ENCODE assay signal across 30 cellular contexts in genomic region chr1:40072142-40072541, GRCh38. TPM values are rescaled to one million over a fixed set of nuclear protein-coding genes. Genes with fewer than 3 reads are reported as not detected.
A peak's percentile ranks its signal among the peaks of the same experiment; 100 is the strongest.
DNase-seq lines count a peak whose midpoint lies in the region; ATAC-seq and TF ChIP-seq lines count a peak whose summit lies in the region.
"Had no signal": no experiment of that assay in that cellular context is flagged by ENCODE, and none has a peak within 500 bp of the region (broad histone marks: within the 10 kb centered on the region; RNA-seq: fewer than 3 reads in every experiment).

No MANE protein-coding gene starts in this region.

- peaks cover 66% of the 10 kb centered on the region for H3K36me3 Mint-ChIP-seq in activated CD4-positive, alpha-beta T cell treated with anti-CD3 and anti-CD28 coated beads, Interleukin-2, amount 10 ng/mL, durations not matched to agents 24 days and 14 days (ENCODE audit: low read depth)
- peaks cover 0 to 83% (median 22%) of the 10 kb centered on the region in 3 donors for H3K36me3 Mint-ChIP-seq in CD8-positive, alpha-beta memory T cell
- peaks cover 68% of the 10 kb centered on the region for H3K36me3 Mint-ChIP-seq in activated CD8-positive, alpha-beta T cell treated with anti-CD3 and anti-CD28 coated beads, Interleukin-2, amount 10 ng/mL, durations not matched to agents 7 days and 5 days (ENCODE audit: low read depth)
- H3K36me3 Mint-ChIP-seq in endothelial cell (ENCODE audit: low read depth, unreplicated experiment): peaks cover 44% of the 10 kb centered on the region
- H3K36me3 Mint-ChIP-seq in osteocyte (ENCODE audit: unreplicated experiment): peaks cover 51% of the 10 kb centered on the region

- ATAC-seq in activated CD8-positive, alpha-beta T cell treated with anti-CD3 and anti-CD28 coated beads, Interleukin-2, amount 10 ng/mL, durations not matched to agents 7 days and 5 days: no peak
- ATAC-seq in GM18517 (IDR thresholded peaks at IDR 0.05; ENCODE audit: unreplicated experiment) (no peak), GM19452 (IDR thresholded peaks at IDR 0.05; ENCODE audit: unreplicated experiment) (no peak)

- no peak overlapping the region for H3K4me3 Mint-ChIP-seq in activated CD4-positive, alpha-beta T cell treated with anti-CD3 and anti-CD28 coated beads, Interleukin-2, amount 10 ng/mL, durations not matched to agents 24 days and 14 days
- no peak overlapping the region for H3K4me3 Mint-ChIP-seq in CD8-positive, alpha-beta memory T cell
- H3K4me3 Mint-ChIP-seq in activated CD8-positive, alpha-beta T cell treated with anti-CD3 and anti-CD28 coated beads, Interleukin-2, amount 10 ng/mL, durations not matched to agents 7 days and 5 days: no peak overlapping the region
- H3K4me3 Mint-ChIP-seq in endothelial cell (ENCODE audit: unreplicated experiment) (peak overlapping the region; percentile 77), osteocyte (ENCODE audit: unreplicated experiment) (no peak overlapping the region)
- H3K4me3 Mint-ChIP-seq: activated CD4-positive, alpha-beta memory T cell treated with anti-CD3 and anti-CD28 coated beads, Interleukin-2, amount 10 ng/mL, durations not matched to agents 7 days and 5 days; memory B cell; T-helper 1 cell treated with Interleukin-12 subunit alpha and Interleukin-12 subunit beta and Interleukin-4 antibody, amounts not matched to agents 30 μg/mL and 1 μg/mL, for 36 hours had no signal

- intact Hi-C loops in activated CD4-positive, alpha-beta T cell treated with anti-CD3 and anti-CD28 coated beads, Interleukin-2, amount 10 ng/mL, durations not matched to agents 24 days and 14 days (cut with micrococcal nuclease): no loop called here

- TF ChIP-seq CTCF in endothelial cell (IDR thresholded peaks at IDR 0.05; ENCODE audit: unreplicated experiment) (no peak), osteocyte (IDR thresholded peaks at IDR 0.05) (no peak)

- no peaks in the 10 kb centered on the region for H3K9me3 ChIP-seq in CD8-positive, alpha-beta memory T cell (ENCODE audit: low read length)
- H3K9me3 ChIP-seq: BLaER1, MG63, sigmoid colon, suprapubic skin, vagina had no signal

- POLR2A ChIA-PET in CD8-positive, alpha-beta memory T cell (lab: Charles Lee): no interaction called here
- POLR2A ChIA-PET in activated CD8-positive, alpha-beta T cell treated with anti-CD3 and anti-CD28 coated beads, Interleukin-2, amount 10 ng/mL, durations not matched to agents 7 days and 5 days (lab: Charles Lee): no interaction called here

- no peaks in the 10 kb centered on the region for H3K27me3 Mint-ChIP-seq in activated CD4-positive, alpha-beta T cell treated with anti-CD3 and anti-CD28 coated beads, Interleukin-2, amount 10 ng/mL, durations not matched to agents 24 days and 14 days
- no peaks in the 10 kb centered on the region for H3K27me3 Mint-ChIP-seq in CD8-positive, alpha-beta memory T cell
- H3K27me3 Mint-ChIP-seq in activated CD8-positive, alpha-beta T cell treated with anti-CD3 and anti-CD28 coated beads, Interleukin-2, amount 10 ng/mL, durations not matched to agents 7 days and 5 days (ENCODE audit: low read depth): no peaks in the 10 kb centered on the region
- H3K27me3 Mint-ChIP-seq in endothelial cell (ENCODE audit: unreplicated experiment) (peaks cover 1% of the 10 kb centered on the region), osteocyte (ENCODE audit: unreplicated experiment) (no peaks in the 10 kb centered on the region)
- H3K27me3 Mint-ChIP-seq: activated CD4-positive, alpha-beta memory T cell treated with anti-CD3 and anti-CD28 coated beads, Interleukin-2, amount 10 ng/mL, durations not matched to agents 7 days and 5 days; memory B cell had no signal

- no peaks in the 10 kb centered on the region for H3K9me3 Mint-ChIP-seq in activated CD4-positive, alpha-beta T cell treated with anti-CD3 and anti-CD28 coated beads, Interleukin-2, amount 10 ng/mL, durations not matched to agents 24 days and 14 days
- H3K9me3 Mint-ChIP-seq in CD8-positive, alpha-beta memory T cell: no peaks in the 10 kb centered on the region
- H3K9me3 Mint-ChIP-seq in activated CD8-positive, alpha-beta T cell treated with anti-CD3 and anti-CD28 coated beads, Interleukin-2, amount 10 ng/mL, durations not matched to agents 7 days and 5 days (ENCODE audit: insufficient read depth): no peaks in the 10 kb centered on the region
- H3K9me3 Mint-ChIP-seq in endothelial cell (ENCODE audit: unreplicated experiment) (no peaks in the 10 kb centered on the region), osteocyte (ENCODE audit: unreplicated experiment) (no peaks in the 10 kb centered on the region)
- H3K9me3 Mint-ChIP-seq: activated CD4-positive, alpha-beta memory T cell treated with anti-CD3 and anti-CD28 coated beads, Interleukin-2, amount 10 ng/mL, durations not matched to agents 7 days and 5 days; memory B cell; T-helper 1 cell treated with Interleukin-12 subunit alpha and Interleukin-12 subunit beta and Interleukin-4 antibody, amounts not matched to agents 30 μg/mL and 1 μg/mL, for 36 hours had no signal

- CTCF ChIA-PET in CD8-positive, alpha-beta memory T cell (lab: Charles Lee): no interaction called here
- CTCF ChIA-PET in activated CD8-positive, alpha-beta T cell treated with anti-CD3 and anti-CD28 coated beads, Interleukin-2, amount 10 ng/mL, durations not matched to agents 7 days and 5 days (lab: Charles Lee): interaction anchor here (2.0 kb wide), 1 partner anchor 267 kb away, joined by 5 read pairs; no protein-coding TSS in a partner anchor

- H3K27ac ChIP-seq in CD8-positive, alpha-beta memory T cell (ENCODE audit: low read depth, low read length): no peak overlapping the region
- H3K27ac ChIP-seq: BLaER1, HL-60, parathyroid adenoma, sigmoid colon, suprapubic skin, vagina had no signal

- H3K36me3 ChIP-seq in CD8-positive, alpha-beta memory T cell (ENCODE audit: insufficient read depth, low read length): peaks cover 67% of the 10 kb centered on the region

- peak overlapping the region; percentile 63 for H3K27ac Mint-ChIP-seq in activated CD4-positive, alpha-beta T cell treated with anti-CD3 and anti-CD28 coated beads, Interleukin-2, amount 10 ng/mL, durations not matched to agents 24 days and 14 days
- H3K27ac Mint-ChIP-seq in CD8-positive, alpha-beta memory T cell: peak overlapping the region in 7 of 8 donors; percentile 14 to 88 (median 68)
- peak overlapping the region; percentile 13 for H3K27ac Mint-ChIP-seq in activated CD8-positive, alpha-beta T cell treated with anti-CD3 and anti-CD28 coated beads, Interleukin-2, amount 10 ng/mL, durations not matched to agents 7 days and 5 days
- H3K27ac Mint-ChIP-seq in endothelial cell (ENCODE audit: unreplicated experiment) (no peak overlapping the region), osteocyte (ENCODE audit: unreplicated experiment) (no peak overlapping the region)
- H3K27ac Mint-ChIP-seq: activated CD4-positive, alpha-beta memory T cell treated with anti-CD3 and anti-CD28 coated beads, Interleukin-2, amount 10 ng/mL, durations not matched to agents 7 days and 5 days; T-helper 1 cell treated with Interleukin-12 subunit alpha and Interleukin-12 subunit beta and Interleukin-4 antibody, amounts not matched to agents 30 μg/mL and 1 μg/mL, for 36 hours had no signal

- H3K27me3 ChIP-seq in CD8-positive, alpha-beta memory T cell (ENCODE audit: insufficient read depth, low read length, poor library complexity, severe bottlenecking): no peaks in the 10 kb centered on the region
- H3K27me3 ChIP-seq: BLaER1, MG63, sigmoid colon, suprapubic skin, vagina had no signal

- no peak overlapping the region for H3K4me3 ChIP-seq in CD8-positive, alpha-beta memory T cell (ENCODE audit: low read length)
- H3K4me3 ChIP-seq: BLaER1, GM23248, MG63, sigmoid colon, suprapubic skin, vagina had no signal

- peaks cover 1% of the 10 kb centered on the region for H3K4me1 ChIP-seq in CD8-positive, alpha-beta memory T cell (ENCODE audit: insufficient read depth, low read length)
- H3K4me1 ChIP-seq: parathyroid adenoma had no signal

- DNase-seq in activated CD4-positive, alpha-beta T cell treated with anti-CD3 and anti-CD28 coated beads, Interleukin-2, amount 10 ng/mL, durations not matched to agents 24 days and 14 days: no peak
- no peak for DNase-seq in activated CD4-positive, alpha-beta T cell treated with anti-CD3 and anti-CD28 coated beads for 48 hours
- DNase-seq in CD8-positive, alpha-beta memory T cell: no peak
- DNase-seq in activated CD8-positive, alpha-beta T cell treated with anti-CD3 and anti-CD28 coated beads, Interleukin-2, amount 10 ng/mL, durations not matched to agents 7 days and 5 days: no peak
- DNase-seq in endothelial cell (ENCODE audit: low spot score) (no peak), osteocyte (ENCODE audit: extremely low spot score, unreplicated experiment) (no peak)
- DNase-seq: 8988T; activated CD4-positive, alpha-beta memory T cell treated with anti-CD3 and anti-CD28 coated beads, Interleukin-2, amount 10 ng/mL, durations not matched to agents 7 days and 5 days; anterior cingulate cortex; cerebellar nuclear complex; DMS153; GF-D8; GM23248; IMR-90; MG63; NCI-H187; NCI-H226; NCI-H82; OCI-M1; SIG-M5; sigmoid colon had no signal

- H3K4me1 Mint-ChIP-seq in activated CD4-positive, alpha-beta T cell treated with anti-CD3 and anti-CD28 coated beads, Interleukin-2, amount 10 ng/mL, durations not matched to agents 24 days and 14 days: peaks cover 7% of the 10 kb centered on the region
- H3K4me1 Mint-ChIP-seq in CD8-positive, alpha-beta memory T cell: peaks cover 7 to 16% (median 10%) of the 10 kb centered on the region in 3 donors
- H3K4me1 Mint-ChIP-seq in activated CD8-positive, alpha-beta T cell treated with anti-CD3 and anti-CD28 coated beads, Interleukin-2, amount 10 ng/mL, durations not matched to agents 7 days and 5 days (ENCODE audit: low read depth): peaks cover 7% of the 10 kb centered on the region
- H3K4me1 Mint-ChIP-seq in endothelial cell (ENCODE audit: unreplicated experiment) (no peaks in the 10 kb centered on the region), osteocyte (ENCODE audit: unreplicated experiment) (peaks cover 11% of the 10 kb centered on the region)

RNA-seq across cellular contexts. Expression of gene PPT1, which starts 24.9 kb away (rescaled TPM):
- total RNA-seq in activated CD4-positive, alpha-beta T cell treated with anti-CD3 and anti-CD28 coated beads, Interleukin-2, amount 10 ng/mL, durations not matched to agents 24 days and 14 days: 99.0 and 102 TPM in 2 replicates
- 100 to 1,000 TPM; 114 to 130 TPM for total RNA-seq in CD8-positive, alpha-beta memory T cell
- polyA plus RNA-seq in CD8-positive, alpha-beta memory T cell: 138 TPM
- total RNA-seq in activated CD8-positive, alpha-beta T cell treated with anti-CD3 and anti-CD28 coated beads, Interleukin-2, amount 10 ng/mL, durations not matched to agents 7 days and 5 days: 10 to 100 TPM; 81.1 to 84.6 TPM
- 52.7 TPM for total RNA-seq in endothelial cell (ENCODE audit: unreplicated experiment)
- total RNA-seq in osteocyte: 62.6 and 72.1 TPM in 2 replicates

RNA-seq across cellular contexts. Expression of gene CAP1, which starts 31.6 kb away (rescaled TPM):
- total RNA-seq in activated CD4-positive, alpha-beta T cell treated with anti-CD3 and anti-CD28 coated beads, Interleukin-2, amount 10 ng/mL, durations not matched to agents 24 days and 14 days: 417 and 440 TPM in 2 replicates
- 100 to 1,000 TPM; 519 to 536 TPM for total RNA-seq in CD8-positive, alpha-beta memory T cell
- 788 TPM for polyA plus RNA-seq in CD8-positive, alpha-beta memory T cell
- 100 to 1,000 TPM; 805 to 847 TPM for total RNA-seq in activated CD8-positive, alpha-beta T cell treated with anti-CD3 and anti-CD28 coated beads, Interleukin-2, amount 10 ng/mL, durations not matched to agents 7 days and 5 days
- total RNA-seq in endothelial cell (ENCODE audit: unreplicated experiment): 378 TPM
- total RNA-seq in osteocyte: 367 and 376 TPM in 2 replicates

Comparison
In these comparisons a context has a peak if more than half of its experiments do, and no peak if none do; other contexts are left out.
1. H3K27ac Mint-ChIP-seq: peak in activated CD4-positive, alpha-beta T cell treated with anti-CD3 and anti-CD28 coated beads, Interleukin-2, amount 10 ng/mL, durations not matched to agents 24 days and 14 days (single experiment), CD8-positive, alpha-beta memory T cell (7 of 8) and activated CD8-positive, alpha-beta T cell treated with anti-CD3 and anti-CD28 coated beads, Interleukin-2, amount 10 ng/mL, durations not matched to agents 7 days and 5 days (single experiment); none in endothelial cell (single experiment) and osteocyte (single experiment).